8 cellular contexts compared by ENCODE assay signal in genomic region chr9:128067898-128068655, GRCh38. TPM values are rescaled to one million over a fixed set of nuclear protein-coding genes. Genes with fewer than 3 reads are reported as not detected.
A peak's percentile ranks its signal among the peaks of the same experiment; 100 is the strongest.
DNase-seq lines count a peak whose midpoint lies in the region; ATAC-seq and TF ChIP-seq lines count a peak whose summit lies in the region.

Gene SLC25A25, plus strand, starts transcription at chr9:128068232. Its CDS starts 88 bp downstream, at chr9:128068320.

- ATAC-seq in stimulated activated naive CD8-positive, alpha-beta T cell treated with anti-CD3 and anti-CD28 coated beads, Interleukin-15, amount 100 ng/mL, for 72 hours = peak; percentile 83

- H3K4me3 ChIP-seq in H7 (ENCODE audit: insufficient read depth, low read depth, low read length) (peak within 1 kb of the TSS; percentile 82), fibroblast of the aortic adventitia (ENCODE audit: low read depth, low read length) (peak within 1 kb of the TSS; percentile 85)

- peaks cover 42% of the 10 kb centered on the region for H3K4me1 Mint-ChIP-seq in nephron progenitor cell
- peaks cover 50% of the 10 kb centered on the region for H3K4me1 Mint-ChIP-seq in stimulated activated naive CD8-positive, alpha-beta T cell treated with anti-CD3 and anti-CD28 coated beads, Interleukin-15, amount 100 ng/mL, for 72 hours

- peak within 1 kb of the TSS; percentile 92 for H3K4me3 Mint-ChIP-seq in nephron progenitor cell
- H3K4me3 Mint-ChIP-seq in stimulated activated naive CD8-positive, alpha-beta T cell treated with anti-CD3 and anti-CD28 coated beads, Interleukin-15, amount 100 ng/mL, for 72 hours = peak within 1 kb of the TSS; percentile 90 to 94

- H3K36me3 ChIP-seq in H7 (replicated peaks; ENCODE audit: control insufficient read depth, insufficient read depth, low read length) = no peaks in the 10 kb centered on the region

- H3K9me3 Mint-ChIP-seq in nephron progenitor cell = no peaks in the 10 kb centered on the region
- H3K9me3 Mint-ChIP-seq in stimulated activated naive CD8-positive, alpha-beta T cell treated with anti-CD3 and anti-CD28 coated beads, Interleukin-15, amount 100 ng/mL, for 72 hours = no peaks in the 10 kb centered on the region

- TF ChIP-seq CTCF in fibroblast of the aortic adventitia (IDR thresholded peaks at IDR 0.05; ENCODE audit: insufficient read depth, low read length) = no peak
- no peak for TF ChIP-seq CTCF in nephron progenitor cell (IDR thresholded peaks at IDR 0.05)

- DNase-seq in EL = peak; percentile 100
- DNase-seq in H7 = peak; percentile 99
- DNase-seq in M059J (ENCODE audit: low read depth) = peak; percentile 99
- peak; percentile 98 to 99 for DNase-seq in SHP77 (lab: John Stamatoyannopoulos, UW)
- peak; percentile 100 for DNase-seq in activated effector memory CD4-positive, alpha-beta T cell treated with Interleukin-2 at 50 U/mL for 16 hours
- DNase-seq in fibroblast of the aortic adventitia (ENCODE audit: low read depth) = peak; percentile 99
- DNase-seq in nephron progenitor cell = peak; percentile 100
- DNase-seq in stimulated activated naive CD8-positive, alpha-beta T cell treated with anti-CD3 and anti-CD28 coated beads, Interleukin-15, amount 100 ng/mL, for 72 hours = peak; percentile 100

- no peak within 1 kb of the TSS for H3K27ac Mint-ChIP-seq in nephron progenitor cell
- peak within 1 kb of the TSS; percentile 34 to 96 for H3K27ac Mint-ChIP-seq in stimulated activated naive CD8-positive, alpha-beta T cell treated with anti-CD3 and anti-CD28 coated beads, Interleukin-15, amount 100 ng/mL, for 72 hours

- H3K27me3 Mint-ChIP-seq in nephron progenitor cell (ENCODE audit: low read depth, poor library complexity) = no peaks in the 10 kb centered on the region
- H3K27me3 Mint-ChIP-seq in stimulated activated naive CD8-positive, alpha-beta T cell treated with anti-CD3 and anti-CD28 coated beads, Interleukin-15, amount 100 ng/mL, for 72 hours = no peaks in the 10 kb centered on the region

- H3K27me3 ChIP-seq in H7 (ENCODE audit: control insufficient read depth, insufficient read depth, low read length) = no peaks in the 10 kb centered on the region

- peaks cover 10% of the 10 kb centered on the region for H3K36me3 Mint-ChIP-seq in nephron progenitor cell (ENCODE audit: low read depth)

RNA-seq across cellular contexts. Expression of gene SLC25A25, which starts in this region (rescaled TPM):
- 23.1 and 23.7 TPM in 2 replicates for total RNA-seq in H7 (2014; rRNA removed; shearing (Covaris generic))
- total RNA-seq in M059J (2014; rRNA removed; shearing (Covaris generic)) = 8.7 and 19.8 TPM in 2 replicates
- 15.2 and 20.2 TPM in 2 replicates for total RNA-seq in fibroblast of the aortic adventitia (ENCODE audit: low replicate concordance)

Comparison
In these comparisons a context has a peak if more than half of its experiments do, and no peak if none do; other contexts are left out.
1. Peak in every context shown above with its lines: DNase-seq, ATAC-seq and H3K4me3 ChIP-seq.